ENCODE assay signal across 16 cellular contexts in genomic region chr3:57856675-57857074, GRCh38.
DNase-seq lines count a peak whose midpoint lies in the region; ATAC-seq and TF ChIP-seq lines count a peak whose summit lies in the region.
"Had no signal": no experiment of that assay in that cellular context is flagged by ENCODE, and none has a peak within 500 bp of the region (broad histone marks: within the 10 kb centered on the region; RNA-seq: fewer than 3 reads in every experiment).

No MANE protein-coding gene starts in this region.

- H3K9me3 Mint-ChIP-seq in activated CD8-positive, alpha-beta T cell treated with anti-CD3 and anti-CD28 coated beads for 36 hours, result no peaks in the 10 kb centered on the region
- H3K9me3 Mint-ChIP-seq in activated CD8-positive, alpha-beta T cell treated with anti-CD3 and anti-CD28 coated beads, Interleukin-2, amount 10 ng/mL, durations not matched to agents 7 days and 5 days (ENCODE audit: insufficient read depth), result no peaks in the 10 kb centered on the region
- no peaks in the 10 kb centered on the region for H3K9me3 Mint-ChIP-seq in endothelial cell (ENCODE audit: unreplicated experiment)

- no peak for DNase-seq in activated CD8-positive, alpha-beta T cell treated with anti-CD3 and anti-CD28 coated beads for 36 hours
- no peak for DNase-seq in activated CD8-positive, alpha-beta T cell treated with anti-CD3 and anti-CD28 coated beads, Interleukin-2, amount 10 ng/mL, durations not matched to agents 7 days and 5 days
- peak; percentile 2 for DNase-seq in NCI-H69 (lab: John Stamatoyannopoulos, UW)
- DNase-seq in endothelial cell (ENCODE audit: low spot score), result no peak
- no peak for DNase-seq in upper lobe of right lung
- DNase-seq in NCI-H187 treated with DMSO at 0.1 percent for 48 hours (lab: John Stamatoyannopoulos, UW), result no peak
- DNase-seq: activated gamma-delta T cell, colonic mucosa, hypothalamus, mucosa of descending colon, NCI-H187, Right ventricle myocardium superior, uterus had no signal

- H3K36me3 ChIP-seq in upper lobe of right lung, result peaks cover 44% of the 10 kb centered on the region
- H3K36me3 ChIP-seq: colonic mucosa, uterus had no signal

- H3K27me3 Mint-ChIP-seq in activated CD8-positive, alpha-beta T cell treated with anti-CD3 and anti-CD28 coated beads for 36 hours, result no peaks in the 10 kb centered on the region
- no peaks in the 10 kb centered on the region for H3K27me3 Mint-ChIP-seq in activated CD8-positive, alpha-beta T cell treated with anti-CD3 and anti-CD28 coated beads, Interleukin-2, amount 10 ng/mL, durations not matched to agents 7 days and 5 days (ENCODE audit: low read depth)
- H3K27me3 Mint-ChIP-seq in endothelial cell (ENCODE audit: unreplicated experiment), result no peaks in the 10 kb centered on the region

- no peaks in the 10 kb centered on the region for H3K4me1 ChIP-seq in upper lobe of right lung
- H3K4me1 ChIP-seq: colonic mucosa, right atrium auricular region, uterus had no signal

- H3K4me1 Mint-ChIP-seq in activated CD8-positive, alpha-beta T cell treated with anti-CD3 and anti-CD28 coated beads for 36 hours (ENCODE audit: low read depth), result no peaks in the 10 kb centered on the region
- no peaks in the 10 kb centered on the region for H3K4me1 Mint-ChIP-seq in activated CD8-positive, alpha-beta T cell treated with anti-CD3 and anti-CD28 coated beads, Interleukin-2, amount 10 ng/mL, durations not matched to agents 7 days and 5 days (ENCODE audit: low read depth)
- H3K4me1 Mint-ChIP-seq in endothelial cell (ENCODE audit: unreplicated experiment), result no peaks in the 10 kb centered on the region

- H3K4me3 ChIP-seq in upper lobe of right lung, result no peak overlapping the region
- H3K4me3 ChIP-seq: colonic mucosa, mucosa of descending colon, right atrium auricular region, uterus had no signal

- no peak for TF ChIP-seq CTCF in activated CD8-positive, alpha-beta T cell treated with anti-CD3 and anti-CD28 coated beads for 36 hours (IDR thresholded peaks at IDR 0.05)
- TF ChIP-seq CTCF in endothelial cell (IDR thresholded peaks at IDR 0.05; ENCODE audit: unreplicated experiment) (peak; percentile 29), upper lobe of right lung (IDR thresholded peaks at IDR 0.05) (peak; percentile 15)

- H3K27ac ChIP-seq in upper lobe of right lung, result no peak overlapping the region
- H3K27ac ChIP-seq: colonic mucosa, right atrium auricular region, uterus had no signal

- no peaks in the 10 kb centered on the region for H3K27me3 ChIP-seq in upper lobe of right lung
- H3K27me3 ChIP-seq: colonic mucosa, right atrium auricular region, uterus had no signal

- peaks cover 12% of the 10 kb centered on the region for H3K36me3 Mint-ChIP-seq in activated CD8-positive, alpha-beta T cell treated with anti-CD3 and anti-CD28 coated beads for 36 hours (ENCODE audit: low read depth)
- peaks cover 8% of the 10 kb centered on the region for H3K36me3 Mint-ChIP-seq in activated CD8-positive, alpha-beta T cell treated with anti-CD3 and anti-CD28 coated beads, Interleukin-2, amount 10 ng/mL, durations not matched to agents 7 days and 5 days (ENCODE audit: low read depth)
- peaks cover 7% of the 10 kb centered on the region for H3K36me3 Mint-ChIP-seq in endothelial cell (ENCODE audit: low read depth, unreplicated experiment)

- no peak overlapping the region for H3K4me3 Mint-ChIP-seq in activated CD8-positive, alpha-beta T cell treated with anti-CD3 and anti-CD28 coated beads for 36 hours
- H3K4me3 Mint-ChIP-seq in activated CD8-positive, alpha-beta T cell treated with anti-CD3 and anti-CD28 coated beads, Interleukin-2, amount 10 ng/mL, durations not matched to agents 7 days and 5 days, result no peak overlapping the region
- H3K4me3 Mint-ChIP-seq in endothelial cell (ENCODE audit: unreplicated experiment), result no peak overlapping the region

- H3K9me3 ChIP-seq in upper lobe of right lung, result no peaks in the 10 kb centered on the region
- H3K9me3 ChIP-seq: colonic mucosa, mucosa of descending colon, right atrium auricular region, uterus had no signal

- no peak overlapping the region for H3K27ac Mint-ChIP-seq in activated CD8-positive, alpha-beta T cell treated with anti-CD3 and anti-CD28 coated beads for 36 hours
- no peak overlapping the region for H3K27ac Mint-ChIP-seq in activated CD8-positive, alpha-beta T cell treated with anti-CD3 and anti-CD28 coated beads, Interleukin-2, amount 10 ng/mL, durations not matched to agents 7 days and 5 days
- H3K27ac Mint-ChIP-seq in endothelial cell (ENCODE audit: unreplicated experiment), result no peak overlapping the region

- POLR2A ChIA-PET in activated CD8-positive, alpha-beta T cell treated with anti-CD3 and anti-CD28 coated beads for 36 hours (lab: Charles Lee), result interaction anchor here (1.2 to 2.4 kb wide), 2 partner anchors 100 to 629 kb away, joined by 3 to 7 read pairs; partner anchors contain the start of genes APPL1 and SLMAP
- POLR2A ChIA-PET in activated CD8-positive, alpha-beta T cell treated with anti-CD3 and anti-CD28 coated beads, Interleukin-2, amount 10 ng/mL, durations not matched to agents 7 days and 5 days (lab: Charles Lee), result no interaction called here

- intact Hi-C loops in activated CD8-positive, alpha-beta T cell treated with anti-CD3 and anti-CD28 coated beads for 36 hours (cut with micrococcal nuclease), result no loop called here
- intact Hi-C loops in upper lobe of right lung (cut with DNase I), result no loop called here

- ATAC-seq in activated CD8-positive, alpha-beta T cell treated with anti-CD3 and anti-CD28 coated beads for 36 hours, result peak; percentile 20
- ATAC-seq in activated CD8-positive, alpha-beta T cell treated with anti-CD3 and anti-CD28 coated beads, Interleukin-2, amount 10 ng/mL, durations not matched to agents 7 days and 5 days, result no peak
- ATAC-seq in upper lobe of right lung (no peak), GM18873 (IDR thresholded peaks at IDR 0.05; ENCODE audit: low FRiP score, unreplicated experiment) (no peak), GM18520 (IDR thresholded peaks at IDR 0.05; ENCODE audit: unreplicated experiment) (no peak)
- ATAC-seq: mucosa of descending colon had no signal

- CTCF ChIA-PET in activated CD8-positive, alpha-beta T cell treated with anti-CD3 and anti-CD28 coated beads for 36 hours (lab: Charles Lee), result interaction anchor here (0.8 to 1.5 kb wide), 6 partner anchors 8 to 687 kb away, joined by 3 to 13 read pairs (median 4); no protein-coding TSS in a partner anchor
- CTCF ChIA-PET in activated CD8-positive, alpha-beta T cell treated with anti-CD3 and anti-CD28 coated beads, Interleukin-2, amount 10 ng/mL, durations not matched to agents 7 days and 5 days (lab: Charles Lee), result interaction anchor here (0.6 to 1.5 kb wide), 5 partner anchors 14 to 459 kb away, joined by 3 to 8 read pairs (median 3); no protein-coding TSS in a partner anchor
